ENCODE assay signal across 14 cellular contexts in the genomic region with DNA sequence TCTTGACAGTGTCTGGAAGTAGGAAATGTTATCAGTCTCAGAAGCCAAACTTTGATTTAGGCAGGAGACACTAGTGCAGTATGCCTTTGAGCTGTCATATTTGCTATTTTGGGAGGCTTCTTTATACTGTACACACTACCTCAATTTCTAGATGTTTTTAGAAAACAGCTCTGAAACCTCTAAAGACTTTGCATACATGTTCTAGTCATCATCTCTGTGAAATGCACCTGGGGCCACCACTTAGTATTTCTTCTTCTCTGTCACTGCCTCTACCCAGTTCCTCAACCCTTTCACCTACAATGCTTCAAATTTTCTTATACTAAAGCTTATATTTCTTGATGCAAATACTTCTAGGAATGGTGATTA. TPM values are rescaled to one million over a fixed set of nuclear protein-coding genes. Genes with fewer than 3 reads are reported as not detected.
DNase-seq lines count a peak whose midpoint lies in the region; ATAC-seq lines count a peak whose summit lies in the region.
"Had no signal": no experiment of that assay in that cellular context is flagged by ENCODE, and none has a peak within 500 bp of the region (broad histone marks: within the 10 kb centered on the region; RNA-seq: fewer than 3 reads in every experiment).

No MANE protein-coding gene starts in this region.

- ATAC-seq in GM18498 (IDR thresholded peaks at IDR 0.05; ENCODE audit: unreplicated experiment): peak; percentile 94
- ATAC-seq in GM19397 (IDR thresholded peaks at IDR 0.05; ENCODE audit: unreplicated experiment): peak; percentile 90
- ATAC-seq in HG02678 (IDR thresholded peaks at IDR 0.05; ENCODE audit: unreplicated experiment): peak; percentile 92
- ATAC-seq in HG03354 (IDR thresholded peaks at IDR 0.05; ENCODE audit: poor library complexity, severe bottlenecking, unreplicated experiment): peak; percentile 85
- ATAC-seq: Panc1 had no signal

- DNase-seq in NCI-H2171 (lab: John Stamatoyannopoulos, UW) (no peak), KG1 (lab: John Stamatoyannopoulos, UW) (no peak), NCI-H2081 (lab: John Stamatoyannopoulos, UW) (no peak), mesenteric fat pad (ENCODE audit: low spot score) (no peak)
- DNase-seq: activated CD4-positive, alpha-beta memory T cell treated with anti-CD3 and anti-CD28 coated beads, Interleukin-2, amount 10 ng/mL, durations not matched to agents 7 days and 5 days; cerebellar nuclear complex; DND-41; NCI-H1930; retina had no signal

RNA-seq across cellular contexts. Expression of gene PLA2G4A, which starts 29.1 kb away (rescaled TPM):
- 14.1 TPM for total RNA-seq in mesenteric fat pad
